In genomic region chr10:28548781-28549498, GRCh38 we compare ENCODE assay signal across 21 cellular contexts. TPM values are rescaled to one million over a fixed set of nuclear protein-coding genes. Genes with fewer than 3 reads are reported as not detected.
A peak's percentile ranks its signal among the peaks of the same experiment; 100 is the strongest.
DNase-seq lines count a peak whose midpoint lies in the region; ATAC-seq, FAIRE-seq and TF ChIP-seq lines count a peak whose summit lies in the region.
"Had no signal": no experiment of that assay in that cellular context is flagged by ENCODE, and none has a peak within 500 bp of the region (broad histone marks: within the 10 kb centered on the region; RNA-seq: fewer than 3 reads in every experiment).

No MANE protein-coding gene starts in this region.

- CTCF ChIA-PET in activated CD8-positive, alpha-beta memory T cell treated with anti-CD3 and anti-CD28 coated beads, Interleukin-2, amount 10 ng/mL, durations not matched to agents 7 days and 5 days (lab: Charles Lee) = no interaction called here
- CTCF ChIA-PET in K562 (lab: Yijun Ruan, JAX; ENCODE audit: low intra/inter-chr PET ratio) = no interaction called here

- H3K4me1 ChIP-seq in K562 (replicated peaks in 1 of 2; ENCODE audit: control insufficient read depth in 2 of 2, insufficient read depth in 2 of 2, low read length in 2 of 2) (no peaks in the 10 kb centered on the region), aorta (ENCODE audit: control insufficient read depth in 1 of 2, insufficient read depth in 2 of 2, low read length in 2 of 2) (peaks cover 0 to 8% of the 10 kb centered on the region in 2 donors)

- 89% methylated on average over 2 of the region's 2 CpGs for WGBS in K562 (ENCODE audit: insufficient coverage, low coverage, missing lambda C conversion rate)
- 79 to 86% methylated on average over 2 of the region's 2 CpGs for WGBS in aorta, 2 donors

- peaks cover 95% of the 10 kb centered on the region for H3K79me2 ChIP-seq in K562 (ENCODE audit: control insufficient read depth, insufficient read depth, low read length)

- TF ChIP-seq CTCF in K562 (IDR thresholded peaks at IDR 0.05 in 2 of 3, conservative IDR thresholded peaks at IDR 0.05 in 1 of 3; ENCODE audit: insufficient read depth in 2 of 3, low read depth in 1 of 3, low read length in 3 of 3) (no peak), progenitor cell of endocrine pancreas (IDR thresholded peaks at IDR 0.05; ENCODE audit: unreplicated experiment) (no peak), dorsolateral prefrontal cortex (IDR thresholded peaks at IDR 0.05 in 54 of 56, conservative IDR thresholded peaks at IDR 0.05 in 2 of 56; ENCODE audit: low read depth in 1 of 56, partially characterized antibody in 56 of 56) (no peak)

- POLR2A ChIA-PET in K562 (lab: Yijun Ruan, JAX) = interaction anchor here (1.0 to 1.4 kb wide), 2 partner anchors 12 to 13 kb away, joined by 3 to 6 read pairs; no protein-coding TSS in a partner anchor

- ATAC-seq in activated CD8-positive, alpha-beta memory T cell treated with anti-CD3 and anti-CD28 coated beads, Interleukin-2, amount 10 ng/mL, durations not matched to agents 7 days and 5 days = no peak
- ATAC-seq in K562 (peak; percentile 32), aorta (ENCODE audit: low FRiP score) (no peak)
- ATAC-seq: esophagus mucosa had no signal

- H3K27ac ChIP-seq in K562 (ENCODE audit: extremely low read depth, low read depth, low read length) = no peak overlapping the region
- H3K27ac ChIP-seq in dorsolateral prefrontal cortex = no peak overlapping the region
- no peak overlapping the region for H3K27ac ChIP-seq in aorta (ENCODE audit: low read depth in 1 of 2, low read length in 2 of 2)
- H3K27ac ChIP-seq: adrenal gland, C4-2B, RWPE1 had no signal

- H3K36me3 ChIP-seq in K562 (ENCODE audit: control insufficient read depth, insufficient read depth, low read length) (peaks cover 89% of the 10 kb centered on the region), aorta (ENCODE audit: control insufficient read depth in 1 of 2, insufficient read depth in 2 of 2, low read length in 1 of 2) (no peaks in the 10 kb centered on the region)

- no peak overlapping the region for H3K4me2 ChIP-seq in K562 (ENCODE audit: insufficient read depth, low read length)

- no TSS peak for BruUV-seq in K562 (replicated peaks; lab: Mats Ljungman, UMichigan)

- no peaks in the 10 kb centered on the region for H3K27me3 Mint-ChIP-seq in activated CD8-positive, alpha-beta memory T cell treated with anti-CD3 and anti-CD28 coated beads, Interleukin-2, amount 10 ng/mL, durations not matched to agents 7 days and 5 days
- no peaks in the 10 kb centered on the region for H3K27me3 Mint-ChIP-seq in progenitor cell of endocrine pancreas

- peaks cover 65% of the 10 kb centered on the region for H3K4me1 Mint-ChIP-seq in activated CD8-positive, alpha-beta memory T cell treated with anti-CD3 and anti-CD28 coated beads, Interleukin-2, amount 10 ng/mL, durations not matched to agents 7 days and 5 days
- H3K4me1 Mint-ChIP-seq in progenitor cell of endocrine pancreas (ENCODE audit: low read depth) = peaks cover 41% of the 10 kb centered on the region

- H3K9me3 ChIP-seq in K562 (replicated peaks; ENCODE audit: control insufficient read depth, insufficient read depth, low read depth, low read length) (no peaks in the 10 kb centered on the region), aorta (ENCODE audit: control insufficient read depth, low read length) (no peaks in the 10 kb centered on the region)
- H3K9me3 ChIP-seq: adrenal gland had no signal

- H3K27me3 ChIP-seq in K562 (ENCODE audit: control insufficient read depth in 2 of 2, insufficient read depth in 2 of 2, low read length in 2 of 2) = no peaks in the 10 kb centered on the region
- no peaks in the 10 kb centered on the region for H3K27me3 ChIP-seq in dorsolateral prefrontal cortex
- no peaks in the 10 kb centered on the region for H3K27me3 ChIP-seq in aorta (ENCODE audit: control insufficient read depth in 1 of 2, insufficient read depth in 2 of 2, low read length in 1 of 2)
- H3K27me3 ChIP-seq: adrenal gland had no signal

- no peak for TF ChIP-seq POLR2A in K562 (conservative IDR thresholded peaks at IDR 0.05)

- H3K4me3 Mint-ChIP-seq in activated CD8-positive, alpha-beta memory T cell treated with anti-CD3 and anti-CD28 coated beads, Interleukin-2, amount 10 ng/mL, durations not matched to agents 7 days and 5 days = no peak overlapping the region
- H3K4me3 Mint-ChIP-seq in progenitor cell of endocrine pancreas (ENCODE audit: low read depth) = no peak overlapping the region

- H4K20me1 ChIP-seq in K562 (replicated peaks; ENCODE audit: control insufficient read depth, insufficient read depth, low read length) = peaks cover 10% of the 10 kb centered on the region; the same call in 1 of the 2 replicates

- TF ChIP-seq EP300 in K562 (IDR thresholded peaks at IDR 0.05; ENCODE audit: low read length) = no peak

- no peaks in the 10 kb centered on the region for H3K9me3 Mint-ChIP-seq in activated CD8-positive, alpha-beta memory T cell treated with anti-CD3 and anti-CD28 coated beads, Interleukin-2, amount 10 ng/mL, durations not matched to agents 7 days and 5 days (ENCODE audit: low read depth)
- no peaks in the 10 kb centered on the region for H3K9me3 Mint-ChIP-seq in progenitor cell of endocrine pancreas (ENCODE audit: low read depth)

- H3K36me3 Mint-ChIP-seq in activated CD8-positive, alpha-beta memory T cell treated with anti-CD3 and anti-CD28 coated beads, Interleukin-2, amount 10 ng/mL, durations not matched to agents 7 days and 5 days = peaks cover 58% of the 10 kb centered on the region
- peaks cover 29% of the 10 kb centered on the region for H3K36me3 Mint-ChIP-seq in progenitor cell of endocrine pancreas (ENCODE audit: insufficient read depth)

- in situ Hi-C loops in K562 (cut with MboI) = no loop called here

- H3K4me3 ChIP-seq in K562 = no peak overlapping the region
- H3K4me3 ChIP-seq in dorsolateral prefrontal cortex = no peak overlapping the region
- H3K4me3 ChIP-seq in aorta (ENCODE audit: low read length in 2 of 2) = no peak overlapping the region
- H3K4me3 ChIP-seq: adrenal gland had no signal

- no peak overlapping the region for H3K9ac ChIP-seq in K562 (ENCODE audit: insufficient read depth in 1 of 2, low read depth in 2 of 2, low read length in 2 of 2)

- intact Hi-C loops in K562 (cut with micrococcal nuclease) (no loop called here), dorsolateral prefrontal cortex (cut with DNase I) (no loop called here), aorta (cut with DNase I) (no loop called here)

- peak overlapping the region; percentile 18 for H3K27ac Mint-ChIP-seq in activated CD8-positive, alpha-beta memory T cell treated with anti-CD3 and anti-CD28 coated beads, Interleukin-2, amount 10 ng/mL, durations not matched to agents 7 days and 5 days
- H3K27ac Mint-ChIP-seq in progenitor cell of endocrine pancreas = peak overlapping the region; percentile 77

- no peak for FAIRE-seq in K562 (lab: Jason Lieb, UNC)

- DNase-seq in activated CD8-positive, alpha-beta memory T cell treated with anti-CD3 and anti-CD28 coated beads, Interleukin-2, amount 10 ng/mL, durations not matched to agents 7 days and 5 days = no peak
- DNase-seq in activated CD8-positive, alpha-beta memory T cell treated with anti-CD3 and anti-CD28 coated beads, Interleukin-2, amount 50 U/mL, for 4 hours = no peak
- DNase-seq in DMS79 (lab: John Stamatoyannopoulos, UW) = peak; percentile 34
- no peak for DNase-seq in K562 (ENCODE audit: extremely low read depth in 1 of 4, low spot score in 3 of 4)
- DNase-seq in progenitor cell of endocrine pancreas (ENCODE audit: low spot score, unreplicated experiment) = no peak
- no peak for DNase-seq in dorsolateral prefrontal cortex
- no peak for DNase-seq in aorta
- no peak for DNase-seq in NCI-H2171 treated with DMSO at 0.1 percent for 48 hours (lab: John Stamatoyannopoulos, UW)
- DNase-seq: activated CD4-positive, alpha-beta T cell treated with anti-CD3 and anti-CD28 coated beads, Interleukin-2, amount 50 U/mL, for 48 hours; adrenal gland; caudate nucleus; DND-41; KG1; mesendoderm; NCI-H1092 treated with DMSO at 0.1 percent for 48 hours; NCI-H2081 treated with DMSO at 0.1 percent for 48 hours; NCI-H510A; stimulated activated CD4-positive, alpha-beta T cell treated with anti-CD3 and anti-CD28 coated beads, Interleukin-2, amount 100 ng/mL, for 48 hours had no signal

- H3K9me1 ChIP-seq in K562 (ENCODE audit: control insufficient read depth, insufficient read depth, low read length) = no peaks in the 10 kb centered on the region

- no peak for TF ChIP-seq RAD21 in K562 (CRISPR knock-in tag; conservative IDR thresholded peaks at IDR 0.05 in 1 of 2, IDR thresholded peaks at IDR 0.05 in 1 of 2)

- H2AFZ ChIP-seq in K562 (ENCODE audit: low read depth, low read length) = no peak overlapping the region

TF ChIP-seq in K562, 482 proteins besides CTCF, POLR2A, EP300 and RAD21 (continues in another document):
- TF ChIP-seq MYBL2 (IDR thresholded peaks at IDR 0.05; ENCODE audit: low read depth) (no peak), MYBL2 (CRISPR knock-in tag; IDR thresholded peaks at IDR 0.05; ENCODE audit: borderline replicate concordance) (no peak), ZNF444 (CRISPR knock-in tag; IDR thresholded peaks at IDR 0.05) (no peak)

RNA-seq across cellular contexts. Expression of gene WAC, which starts 16.0 kb away (rescaled TPM):
- 100 to 1,000 TPM; 128 to 141 TPM for total RNA-seq in activated CD8-positive, alpha-beta memory T cell treated with anti-CD3 and anti-CD28 coated beads, Interleukin-2, amount 10 ng/mL, durations not matched to agents 7 days and 5 days
- total RNA-seq in K562 (2011; cell fraction: chromatin; rRNA removed; ENCODE audit: low replicate concordance) = 109 and 323 TPM in 2 replicates
- 50.0 and 61.3 TPM in 2 replicates for total RNA-seq in K562 (2011; cell fraction: nucleolus; rRNA removed)
- 147 and 225 TPM in 2 replicates for total RNA-seq in K562 (2011; cell fraction: nucleoplasm; rRNA removed)
- total RNA-seq in K562 (2014; rRNA removed) (54.2 and 58.3 TPM in 2 replicates), K562 (2014; rRNA removed; fragmentation: Illumina TruSeq; extraction: Trizol) (83.0 and 94.0 TPM in 2 replicates), K562 (2015; rRNA removed; fragmentation: Illumina TruSeq; extraction: Trizol) (76.1 and 78.2 TPM in 2 replicates), K562 (2021) (69.8 and 79.9 TPM in 2 replicates), progenitor cell of endocrine pancreas (133 and 140 TPM in 2 replicates), dorsolateral prefrontal cortex (100 to 1,000 TPM; 123 to 241 (median 182) TPM), aorta (100 to 1,000 TPM; 121 to 149 TPM)
- polyA plus RNA-seq in K562 (2011; rRNA removed) (113 and 123 TPM in 2 replicates), K562 (2014; fragmentation: Illumina TruSeq; extraction: Trizol) (96.7 and 116 TPM in 2 replicates), K562 (2014; fragmentation: Nextera tagmentation; extraction: Ambion mirVana) (10 to 100 TPM; 24.8 to 25.3 TPM), K562 (2014; rRNA removed) (51.5 and 56.8 TPM in 2 replicates), aorta (10 to 100 TPM; 53.7 to 59.4 TPM)
- polyA plus RNA-seq in K562 (2011; cell fraction: cytosol; rRNA removed) = 56.4 and 68.4 TPM in 2 replicates
- polyA plus RNA-seq in K562 (2011; cell fraction: nucleus; rRNA removed) = 71.5 and 89.2 TPM in 2 replicates
- polyA plus RNA-seq in K562 (2012) = 51.5 and 71.6 TPM in 2 replicates
- polyA minus RNA-seq in K562 (2011; rRNA and poly(A)+ RNA removed) = 125 and 138 TPM in 2 replicates
- polyA minus RNA-seq in K562 (2011; cell fraction: cytosol; rRNA and poly(A)+ RNA removed) = 39.5 and 43.6 TPM in 2 replicates
- polyA minus RNA-seq in K562 (2011; cell fraction: nucleus; rRNA and poly(A)+ RNA removed) = 62.7 and 93.2 TPM in 2 replicates
